ENCODE assay signal across 2 cellular contexts in genomic region chr16:2163211-2163881, GRCh38.
TF ChIP-seq lines count a peak whose summit lies in the region.

No MANE protein-coding gene starts in this region.

TF ChIP-seq in GM23338, 12 proteins besides CTCF, POLR2A, EP300 and RAD21:
- TF ChIP-seq EZH2phosphoT487 (IDR thresholded peaks at IDR 0.05; ENCODE audit: unreplicated experiment), result no peak
- no peak for TF ChIP-seq ZNF331 (CRISPR knock-in tag; IDR thresholded peaks at IDR 0.05; ENCODE audit: low read depth)
- no peak for TF ChIP-seq STAT1 (IDR thresholded peaks at IDR 0.05; ENCODE audit: unreplicated experiment)
- no peak for TF ChIP-seq CREB1 (CRISPR knock-in tag; IDR thresholded peaks at IDR 0.05; ENCODE audit: low read depth)
- TF ChIP-seq REST (IDR thresholded peaks at IDR 0.05; ENCODE audit: unreplicated experiment), result no peak
- TF ChIP-seq NANOG (IDR thresholded peaks at IDR 0.05; ENCODE audit: borderline replicate concordance), result no peak
- no peak for TF ChIP-seq JUNB (IDR thresholded peaks at IDR 0.05; ENCODE audit: unreplicated experiment)
- TF ChIP-seq EZH2 (IDR thresholded peaks at IDR 0.05; ENCODE audit: low read depth, unreplicated experiment), result no peak
- TF ChIP-seq POLR2AphosphoS5 (IDR thresholded peaks at IDR 0.05; ENCODE audit: low read depth), result no peak
- TF ChIP-seq ZNF462 (CRISPR knock-in tag; IDR thresholded peaks at IDR 0.05), result no peak
- no peak for TF ChIP-seq ZNF114 (CRISPR knock-in tag; IDR thresholded peaks at IDR 0.05)
- no peak for TF ChIP-seq ETS1 (IDR thresholded peaks at IDR 0.05)

TF ChIP-seq in H1, 55 proteins besides CTCF, POLR2A, EP300 and RAD21:
- TF ChIP-seq GABPA (IDR thresholded peaks at IDR 0.05; ENCODE audit: borderline replicate concordance, insufficient read depth, low read length) (no peak), CHD2 (IDR thresholded peaks at IDR 0.05; ENCODE audit: low read length) (no peak), SP1 (IDR thresholded peaks at IDR 0.05; ENCODE audit: low read depth, low read length) (no peak), KDM1A (IDR thresholded peaks at IDR 0.05; ENCODE audit: borderline replicate concordance, low read length) (no peak), TEAD4 (IDR thresholded peaks at IDR 0.05; ENCODE audit: low read depth, low read length) (no peak), SIN3A (conservative IDR thresholded peaks at IDR 0.05 in 1 of 2, IDR thresholded peaks at IDR 0.05 in 1 of 2; ENCODE audit: low read depth in 1 of 2, low read length in 2 of 2) (no peak), ATF3 (IDR thresholded peaks at IDR 0.05; ENCODE audit: insufficient read depth, low read depth, low read length) (no peak)
